14 cellular contexts compared by ENCODE assay signal in genomic region chr4:80422727-80423404, GRCh38.
DNase-seq lines count a peak whose midpoint lies in the region; ATAC-seq and TF ChIP-seq lines count a peak whose summit lies in the region.
"Had no signal": no experiment of that assay in that cellular context is flagged by ENCODE, and none has a peak within 500 bp of the region (broad histone marks: within the 10 kb centered on the region; RNA-seq: fewer than 3 reads in every experiment).

No MANE protein-coding gene starts in this region.

- in situ Hi-C loops in transverse colon (cut with MboI; ENCODE audit: low pct_ligation_motif_present in 1 of 4, low pct_unique_long_range_greater_than_20kb in 1 of 4, low sequenced_read_pairs in 3 of 4), result no loop called here

- no peak for TF ChIP-seq CTCF in transverse colon (IDR thresholded peaks at IDR 0.05)

- H3K9me3 ChIP-seq in transverse colon, result no peaks in the 10 kb centered on the region

- WGBS in transverse colon (ENCODE audit: low coverage in 1 of 2), 2 donors, result 67 to 74% methylated on average over 1 of the region's 1 CpG

- no peaks in the 10 kb centered on the region for H3K36me3 ChIP-seq in transverse colon

- no peak overlapping the region for H3K4me3 Mint-ChIP-seq in activated T-cell treated with anti-CD3 and anti-CD28 coated beads, Interleukin-2, amount 50 U/mL, for 4 hours
- no peak overlapping the region for H3K4me3 Mint-ChIP-seq in activated T-cell treated with anti-CD3 and anti-CD28 coated beads, Interleukin-2, amount 50 U/mL, for 24 hours
- no peak overlapping the region for H3K4me3 Mint-ChIP-seq in stimulated activated naive CD8-positive, alpha-beta T cell treated with anti-CD3 and anti-CD28 coated beads, Interleukin-15, amount 100 ng/mL, for 72 hours
- H3K4me3 Mint-ChIP-seq: memory B cell, type B pancreatic cell had no signal

- TF ChIP-seq EP300 in transverse colon (IDR thresholded peaks at IDR 0.05; ENCODE audit: low read depth), result no peak

- DNase-seq in activated T-cell treated with anti-CD3 and anti-CD28 coated beads, Interleukin-2, amount 50 U/mL, for 4 hours, result no peak
- no peak for DNase-seq in activated T-cell treated with anti-CD3 and anti-CD28 coated beads, Interleukin-2, amount 50 U/mL, for 24 hours
- DNase-seq in NCI-H748 treated with DMSO at 0.1 percent for 48 hours (lab: John Stamatoyannopoulos, UW) (peak; percentile 2), UCSD-AML1 (lab: John Stamatoyannopoulos, UW; ENCODE audit: unreplicated experiment) (no peak), transverse colon (no peak), NCI-H510A treated with DMSO at 0.1 percent for 48 hours (lab: John Stamatoyannopoulos, UW) (no peak)
- peak in 1 of 2 donors; percentile 13 for DNase-seq in stimulated activated naive CD8-positive, alpha-beta T cell treated with anti-CD3 and anti-CD28 coated beads, Interleukin-15, amount 100 ng/mL, for 72 hours
- DNase-seq: activated T-cell treated with anti-CD3 and anti-CD28 coated beads, Interleukin-2, amount 50 U/mL, for 1 hour; Calu3; effector memory CD4-positive, alpha-beta T cell; NCI-H1694 had no signal

- H3K36me3 Mint-ChIP-seq in activated T-cell treated with anti-CD3 and anti-CD28 coated beads, Interleukin-2, amount 50 U/mL, for 4 hours (ENCODE audit: insufficient read depth), result no peaks in the 10 kb centered on the region
- H3K36me3 Mint-ChIP-seq in activated T-cell treated with anti-CD3 and anti-CD28 coated beads, Interleukin-2, amount 50 U/mL, for 24 hours (ENCODE audit: low read depth), result no peaks in the 10 kb centered on the region
- H3K36me3 Mint-ChIP-seq: memory B cell, type B pancreatic cell had no signal

- peaks cover 17% of the 10 kb centered on the region for H3K4me1 Mint-ChIP-seq in activated T-cell treated with anti-CD3 and anti-CD28 coated beads, Interleukin-2, amount 50 U/mL, for 4 hours (ENCODE audit: low read depth)
- H3K4me1 Mint-ChIP-seq in activated T-cell treated with anti-CD3 and anti-CD28 coated beads, Interleukin-2, amount 50 U/mL, for 24 hours (ENCODE audit: low read depth), result peaks cover 20% of the 10 kb centered on the region
- H3K4me1 Mint-ChIP-seq in stimulated activated naive CD8-positive, alpha-beta T cell treated with anti-CD3 and anti-CD28 coated beads, Interleukin-15, amount 100 ng/mL, for 72 hours, result peaks cover 16% of the 10 kb centered on the region

- intact Hi-C loops in transverse colon (cut with DNase I; ENCODE audit: low total_unique reads), result no loop called here

- no peaks in the 10 kb centered on the region for H3K27me3 ChIP-seq in transverse colon

- ATAC-seq in activated T-cell treated with anti-CD3 and anti-CD28 coated beads, Interleukin-2, amount 50 U/mL, for 4 hours, result peak; percentile 83 to 93
- peak; percentile 82 for ATAC-seq in HG02938 (IDR thresholded peaks at IDR 0.05; ENCODE audit: unreplicated experiment)
- peak; percentile 100 for ATAC-seq in stimulated activated naive CD8-positive, alpha-beta T cell treated with anti-CD3 and anti-CD28 coated beads, Interleukin-15, amount 100 ng/mL, for 72 hours

- H3K4me3 ChIP-seq in transverse colon, result no peak overlapping the region

- no peak for TF ChIP-seq POLR2A in transverse colon (IDR thresholded peaks at IDR 0.05)

- H3K4me1 ChIP-seq in transverse colon, result peaks cover 0 to 4% (median 0%) of the 10 kb centered on the region in 4 donors

- no peaks in the 10 kb centered on the region for H3K27me3 Mint-ChIP-seq in activated T-cell treated with anti-CD3 and anti-CD28 coated beads, Interleukin-2, amount 50 U/mL, for 4 hours (ENCODE audit: low read depth)
- no peaks in the 10 kb centered on the region for H3K27me3 Mint-ChIP-seq in activated T-cell treated with anti-CD3 and anti-CD28 coated beads, Interleukin-2, amount 50 U/mL, for 24 hours
- no peaks in the 10 kb centered on the region for H3K27me3 Mint-ChIP-seq in stimulated activated naive CD8-positive, alpha-beta T cell treated with anti-CD3 and anti-CD28 coated beads, Interleukin-15, amount 100 ng/mL, for 72 hours
- H3K27me3 Mint-ChIP-seq: type B pancreatic cell had no signal

- H3K9me3 Mint-ChIP-seq in activated T-cell treated with anti-CD3 and anti-CD28 coated beads, Interleukin-2, amount 50 U/mL, for 4 hours, result no peaks in the 10 kb centered on the region
- H3K9me3 Mint-ChIP-seq in activated T-cell treated with anti-CD3 and anti-CD28 coated beads, Interleukin-2, amount 50 U/mL, for 24 hours, result no peaks in the 10 kb centered on the region
- H3K9me3 Mint-ChIP-seq in stimulated activated naive CD8-positive, alpha-beta T cell treated with anti-CD3 and anti-CD28 coated beads, Interleukin-15, amount 100 ng/mL, for 72 hours, result peaks cover 7 to 10% of the 10 kb centered on the region in 2 donors
- H3K9me3 Mint-ChIP-seq: memory B cell, type B pancreatic cell had no signal

- H3K27ac ChIP-seq in transverse colon, result no peak overlapping the region

- no peak overlapping the region for H3K27ac Mint-ChIP-seq in activated T-cell treated with anti-CD3 and anti-CD28 coated beads, Interleukin-2, amount 50 U/mL, for 24 hours
- H3K27ac Mint-ChIP-seq in stimulated activated naive CD8-positive, alpha-beta T cell treated with anti-CD3 and anti-CD28 coated beads, Interleukin-15, amount 100 ng/mL, for 72 hours, result no peak overlapping the region
- H3K27ac Mint-ChIP-seq: memory B cell, type B pancreatic cell had no signal
